Comparison of ENCODE assay signal across 8 cellular contexts in the genomic region with DNA sequence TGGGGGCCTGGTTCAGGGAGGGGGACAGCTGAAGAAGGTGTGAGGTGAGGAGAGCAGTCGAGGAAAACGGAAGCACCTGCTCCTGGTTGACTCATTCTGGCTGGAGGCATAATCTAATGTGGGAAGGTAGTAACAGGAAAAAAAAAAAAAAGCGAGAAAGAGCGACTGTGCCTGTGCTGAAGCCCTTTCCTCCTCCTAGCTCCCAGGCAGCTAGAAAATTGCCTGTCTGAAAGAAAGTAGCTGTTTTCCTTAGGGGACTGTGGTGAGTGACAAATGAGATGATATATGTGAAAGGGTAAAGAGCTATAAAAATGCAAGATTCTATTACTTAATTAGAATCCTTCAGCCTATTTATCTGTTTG. TPM values are rescaled to one million over a fixed set of nuclear protein-coding genes. Genes with fewer than 3 reads are reported as not detected.
A peak's percentile ranks its signal among the peaks of the same experiment; 100 is the strongest.
DNase-seq lines count a peak whose midpoint lies in the region; ATAC-seq and TF ChIP-seq lines count a peak whose summit lies in the region.

No MANE protein-coding gene starts in this region.

- CTCF ChIA-PET in OCI-LY7 (lab: Charles Lee; ENCODE audit: unreplicated experiment): no interaction called here

- H3K9me3 Mint-ChIP-seq in endothelial cell (ENCODE audit: unreplicated experiment): no peaks in the 10 kb centered on the region

- POLR2A ChIA-PET in OCI-LY7 (lab: Charles Lee): interaction anchor here (0.5 to 1.8 kb wide), 4 partner anchors 28 to 1134 kb away, joined by 3 to 5 read pairs (median 4); no protein-coding TSS in a partner anchor

- H3K79me2 ChIP-seq in OCI-LY7 (ENCODE audit: insufficient read depth, low read depth, low read length) (no peaks in the 10 kb centered on the region), parathyroid adenoma (no peaks in the 10 kb centered on the region)

- H3K36me3 Mint-ChIP-seq in endothelial cell (ENCODE audit: low read depth, unreplicated experiment): peaks cover 6% of the 10 kb centered on the region

- H3K9me3 ChIP-seq in OCI-LY7 (ENCODE audit: low read length) (no peaks in the 10 kb centered on the region), parathyroid adenoma (ENCODE audit: control insufficient read depth, low read length) (no peaks in the 10 kb centered on the region)

- intact Hi-C loops in OCI-LY7 (cut with micrococcal nuclease; ENCODE audit: unreplicated experiment): no loop called here

- H3K27ac ChIP-seq in OCI-LY7 (ENCODE audit: low read depth, low read length, poor library complexity, severe bottlenecking): no peak overlapping the region
- H3K27ac ChIP-seq in parathyroid adenoma: peak overlapping the region; percentile 40

- no peaks in the 10 kb centered on the region for H4K20me1 ChIP-seq in OCI-LY7 (ENCODE audit: insufficient read depth, low read length)

- H3K36me3 ChIP-seq in OCI-LY7 (ENCODE audit: insufficient read depth, low read length): no peaks in the 10 kb centered on the region
- H3K36me3 ChIP-seq in parathyroid adenoma (ENCODE audit: control insufficient read depth, insufficient read depth, low read length): no peaks in the 10 kb centered on the region

- no peaks in the 10 kb centered on the region for H3K9me2 ChIP-seq in OCI-LY7 (ENCODE audit: insufficient read depth, low read length)

- H3K4me3 Mint-ChIP-seq in endothelial cell (ENCODE audit: unreplicated experiment): peak overlapping the region; percentile 87

- H3K4me1 ChIP-seq in OCI-LY7 (ENCODE audit: insufficient read depth, low read length, poor library complexity, severe bottlenecking) (peaks cover 5% of the 10 kb centered on the region), parathyroid adenoma (peaks cover 12% of the 10 kb centered on the region)

- no TSS peak for BruUV-seq in OCI-LY7 (replicated peaks; lab: Mats Ljungman, UMichigan)

- TF ChIP-seq CTCF in GM12875 (IDR thresholded peaks at IDR 0.05; ENCODE audit: borderline replicate concordance, insufficient read depth, low read depth, low read length) (no peak), OCI-LY7 (conservative IDR thresholded peaks at IDR 0.05; ENCODE audit: low read length) (no peak), endothelial cell (IDR thresholded peaks at IDR 0.05; ENCODE audit: unreplicated experiment) (no peak), parathyroid adenoma (IDR thresholded peaks at IDR 0.05) (no peak)

- peak overlapping the region; percentile 58; the same call in 1 of the 2 replicates for H3K4me2 ChIP-seq in OCI-LY7 (ENCODE audit: low read length)
- H3K4me2 ChIP-seq in parathyroid adenoma (ENCODE audit: low read length): peak overlapping the region; percentile 94

- no peaks in the 10 kb centered on the region for H3K27me3 ChIP-seq in parathyroid adenoma (ENCODE audit: control insufficient read depth, insufficient read depth, low read length)

- H2AFZ ChIP-seq in OCI-LY7 (ENCODE audit: low read length) (peak overlapping the region; percentile 72; the same call in 1 of the 2 replicates), parathyroid adenoma (peak overlapping the region; percentile 94)

- H3K4me3 ChIP-seq in GM12875 (ENCODE audit: low read depth, low read length): peak overlapping the region; percentile 51
- H3K4me3 ChIP-seq in OCI-LY7 (ENCODE audit: low read depth, low read length, poor library complexity, severe bottlenecking): peak overlapping the region; percentile 51
- H3K4me3 ChIP-seq in parathyroid adenoma (ENCODE audit: low read depth, low read length): peak overlapping the region; percentile 66

- DNase-seq in OCI-LY7 (ENCODE audit: low spot score) (no peak), endothelial cell (ENCODE audit: low spot score) (no peak), NCI-H2227 treated with DMSO at 0.1 percent for 48 hours (lab: John Stamatoyannopoulos, UW) (no peak)
- DNase-seq in activated effector memory CD4-positive, alpha-beta T cell treated with Interleukin-2 at 50 U/mL for 16 hours: no peak

- H3K9ac ChIP-seq in parathyroid adenoma: no peak overlapping the region

- peaks cover 6% of the 10 kb centered on the region for H3K27me3 Mint-ChIP-seq in endothelial cell (ENCODE audit: unreplicated experiment)

- H3K27ac Mint-ChIP-seq in endothelial cell (ENCODE audit: unreplicated experiment): no peak overlapping the region

- ATAC-seq in HG02938 (IDR thresholded peaks at IDR 0.05; ENCODE audit: unreplicated experiment) (no peak), HG02642 (IDR thresholded peaks at IDR 0.05; ENCODE audit: poor library complexity, unreplicated experiment) (no peak)

- peaks cover 33% of the 10 kb centered on the region for H3K4me1 Mint-ChIP-seq in endothelial cell (ENCODE audit: unreplicated experiment)

RNA-seq across cellular contexts. Expression of gene MEST, which starts 4.9 kb away (rescaled TPM):
- 1.8 and 5.2 TPM in 2 replicates for total RNA-seq in OCI-LY7 (2014; rRNA removed; shearing (Covaris generic))
- 1.2 and 1.5 TPM in 2 replicates for total RNA-seq in OCI-LY7 (2022)
- 72.2 TPM for total RNA-seq in endothelial cell (ENCODE audit: unreplicated experiment)

RNA-seq across cellular contexts. Expression of gene CEP41, which starts 46.1 kb away (rescaled TPM):
- total RNA-seq in OCI-LY7 (2014; rRNA removed; shearing (Covaris generic)): 19.6 and 25.6 TPM in 2 replicates
- total RNA-seq in OCI-LY7 (2022): 35.4 and 41.1 TPM in 2 replicates
- 14.3 TPM for total RNA-seq in endothelial cell (ENCODE audit: unreplicated experiment)

Comparison
In these comparisons a context has a peak if more than half of its experiments do, and no peak if none do; other contexts are left out.
1. RNA of gene MEST, which starts 4.9 kb away (total RNA-seq): 72.2 TPM in endothelial cell (single experiment); 1.2 to 5.2 TPM in OCI-LY7; every median in the first group is over 10 times any median in the second.
2. Peak in every context shown above with its lines, with median percentiles within 50 percentile points of each other: H3K4me3 ChIP-seq.